In genomic region chr2:190535586-190535985, GRCh38 we compare ENCODE assay signal across 9 cellular contexts. TPM values are rescaled to one million over a fixed set of nuclear protein-coding genes. Genes with fewer than 3 reads are reported as not detected.
DNase-seq lines count a peak whose midpoint lies in the region; ATAC-seq lines count a peak whose summit lies in the region.
"Had no signal": no experiment of that assay in that cellular context is flagged by ENCODE, and none has a peak within 500 bp of the region (broad histone marks: within the 10 kb centered on the region; RNA-seq: fewer than 3 reads in every experiment).

No MANE protein-coding gene starts in this region.

- peaks cover 45% of the 10 kb centered on the region for H3K36me3 Mint-ChIP-seq in T-helper 2 cell treated with Interferon-gamma antibody and Interleukin-4, amounts not matched to agents 5 μg/mL and 100 μg/mL, for 36 hours (ENCODE audit: low read depth)
- H3K36me3 Mint-ChIP-seq in T-helper 17 cell (ENCODE audit: low read depth): no peaks in the 10 kb centered on the region

- ATAC-seq in T-helper 17 cell (no peak), HG03432 (IDR thresholded peaks at IDR 0.05; ENCODE audit: unreplicated experiment) (no peak)

- peaks cover 42% of the 10 kb centered on the region for H3K9me3 Mint-ChIP-seq in T-helper 2 cell treated with Interferon-gamma antibody and Interleukin-4, amounts not matched to agents 5 μg/mL and 100 μg/mL, for 36 hours

- peak overlapping the region; percentile 60 for H3K4me3 ChIP-seq in iPS-11a (ENCODE audit: low read depth, low read length)

- H3K9me3 ChIP-seq in T-helper 17 cell (ENCODE audit: control insufficient read depth, low read length, poor library complexity, severe bottlenecking): peaks cover 5% of the 10 kb centered on the region

- peaks cover 42% of the 10 kb centered on the region for H3K4me1 Mint-ChIP-seq in T-helper 2 cell treated with Interferon-gamma antibody and Interleukin-4, amounts not matched to agents 5 μg/mL and 100 μg/mL, for 36 hours (ENCODE audit: low read depth)
- peaks cover 19% of the 10 kb centered on the region for H3K4me1 Mint-ChIP-seq in T-helper 17 cell

- H3K27me3 Mint-ChIP-seq in T-helper 2 cell treated with Interferon-gamma antibody and Interleukin-4, amounts not matched to agents 5 μg/mL and 100 μg/mL, for 36 hours (ENCODE audit: low read depth): no peaks in the 10 kb centered on the region
- no peaks in the 10 kb centered on the region for H3K27me3 Mint-ChIP-seq in T-helper 17 cell

- no peak for DNase-seq in T-helper 2 cell treated with Interferon-gamma antibody and Interleukin-4, amounts not matched to agents 5 μg/mL and 100 μg/mL, for 36 hours (ENCODE audit: low spot score)
- no peak for DNase-seq in T-helper 2 cell
- DNase-seq in T-helper 17 cell: no peak
- DNase-seq in superior temporal gyrus (ENCODE audit: extremely low spot score): peak; percentile 44
- no peak for DNase-seq in cerebellum (ENCODE audit: low spot score)
- DNase-seq in NCI-H446 treated with DMSO at 0.1 percent for 48 hours (lab: John Stamatoyannopoulos, UW): no peak
- DNase-seq: stimulated activated CD4-positive, alpha-beta T cell treated with anti-CD3 and anti-CD28 coated beads, Interleukin-15, amount 100 ng/mL, for 24 hours had no signal

- H3K4me3 Mint-ChIP-seq in T-helper 2 cell treated with Interferon-gamma antibody and Interleukin-4, amounts not matched to agents 5 μg/mL and 100 μg/mL, for 36 hours: peak overlapping the region; percentile 85
- H3K4me3 Mint-ChIP-seq in T-helper 17 cell: peak overlapping the region; percentile 19

- H3K27ac Mint-ChIP-seq in T-helper 2 cell treated with Interferon-gamma antibody and Interleukin-4, amounts not matched to agents 5 μg/mL and 100 μg/mL, for 36 hours: peak overlapping the region; percentile 72
- H3K27ac Mint-ChIP-seq in T-helper 17 cell: peak overlapping the region; percentile 98

RNA-seq across cellular contexts. Expression of gene NEMP2, which starts 1.1 kb away (rescaled TPM):
- total RNA-seq in T-helper 17 cell (10 to 100 TPM; 12.7 to 15.1 TPM), cerebellum (5.4 TPM)
